ENCODE assay signal across 16 cellular contexts in genomic region chrX:25154168-25154567, GRCh38.
DNase-seq lines count a peak whose midpoint lies in the region; TF ChIP-seq lines count a peak whose summit lies in the region.
"Had no signal": no experiment of that assay in that cellular context is flagged by ENCODE, and none has a peak within 500 bp of the region (broad histone marks: within the 10 kb centered on the region; RNA-seq: fewer than 3 reads in every experiment).

No MANE protein-coding gene starts in this region.

- no peaks in the 10 kb centered on the region for H3K36me3 ChIP-seq in HAP-1 (replicated peaks)
- H3K36me3 ChIP-seq in stomach: no peaks in the 10 kb centered on the region
- H3K36me3 ChIP-seq: BE2C had no signal

- H3K4me3 ChIP-seq in HAP-1 (no peak overlapping the region), stomach (no peak overlapping the region)
- H3K4me3 ChIP-seq: A549, GM12878, GM23248 had no signal

- H3K27me3 ChIP-seq in HAP-1 (ENCODE audit: low read depth) (no peaks in the 10 kb centered on the region), stomach (peaks cover 0 to 4% (median 0%) of the 10 kb centered on the region in 3 donors)
- H3K27me3 ChIP-seq: BE2C had no signal

- DNase-seq in NCI-H748 (lab: John Stamatoyannopoulos, UW; ENCODE audit: unreplicated experiment): peak; percentile 55
- no peak for DNase-seq in NCI-H748 treated with DMSO at 0.1 percent for 48 hours (lab: John Stamatoyannopoulos, UW)
- DNase-seq in HAP-1 (ENCODE audit: low spot score in 2 of 2): peak; percentile 43 to 67
- peak; percentile 3 for DNase-seq in NCI-H2029 treated with DMSO at 0.1 percent for 48 hours (lab: John Stamatoyannopoulos, UW)
- DNase-seq in stimulated activated CD4-positive, alpha-beta T cell treated with anti-CD3 and anti-CD28 coated beads, Interleukin-2, amount 100 ng/mL, for 48 hours: no peak
- DNase-seq in stomach: no peak
- DNase-seq in activated naive CD4-positive, alpha-beta T cell treated with Interleukin-2 at 50 U/mL for 16 hours: no peak
- DNase-seq: BE2C; CD4-positive, alpha-beta memory T cell; COR-L47; DMS79; GM23248; IMR-90 had no signal

- in situ Hi-C loops in HAP-1 (cut with MboI; ENCODE audit: low sequenced_read_pairs): no loop called here

- no peaks in the 10 kb centered on the region for H3K9me3 ChIP-seq in HAP-1
- H3K9me3 ChIP-seq in stomach: no peaks in the 10 kb centered on the region
- H3K9me3 ChIP-seq: A549, BE2C had no signal

- TF ChIP-seq POLR2A in stomach (IDR thresholded peaks at IDR 0.05): no peak

- 54 to 71% (median 62%) methylated on average over 3 of the region's 3 CpGs for WGBS in stomach, 5 donors

- intact Hi-C loops in stomach (cut with DNase I; ENCODE audit: low total_unique reads): no loop called here

- no peak for TF ChIP-seq CTCF in stomach (IDR thresholded peaks at IDR 0.05)

- TF ChIP-seq EP300 in stomach (IDR thresholded peaks at IDR 0.05): no peak

- H3K4me1 ChIP-seq in HAP-1: 0 out of 2 replicates have a peak, but pooled peaks cover 3% of the 10 kb centered on the region
- H3K4me1 ChIP-seq in stomach: no peaks in the 10 kb centered on the region
- H3K4me1 ChIP-seq: A549, BE2C had no signal

- no peak overlapping the region for H3K27ac ChIP-seq in stomach
- H3K27ac ChIP-seq: A549, C4-2B, GM23248 had no signal

Comparison
In these comparisons a context has a peak if more than half of its experiments do, and no peak if none do; other contexts are left out.
1. DNase-seq: peak in NCI-H748 (single experiment), HAP-1 (2 of 2) and NCI-H2029 treated with DMSO at 0.1 percent for 48 hours (single experiment); none in NCI-H748 treated with DMSO at 0.1 percent for 48 hours (single experiment), stimulated activated CD4-positive, alpha-beta T cell treated with anti-CD3 and anti-CD28 coated beads, Interleukin-2, amount 100 ng/mL, for 48 hours (0 of 2), stomach (single experiment) and activated naive CD4-positive, alpha-beta T cell treated with Interleukin-2 at 50 U/mL for 16 hours (single experiment).